ENCODE assay signal across 1 cellular context in the genomic region with DNA sequence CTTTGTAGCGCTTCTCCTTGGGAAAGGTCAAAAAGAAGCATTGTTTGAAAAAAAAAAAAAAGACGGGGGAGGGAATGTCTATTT.
TF ChIP-seq lines count a peak whose summit lies in the region.

A gene (minus strand): TSS at position 46 of the 84 bp plus-strand sequence. CDS start 5,302 bp downstream, outside the sequence.

TF ChIP-seq in A549, 52 proteins besides CTCF, POLR2A, EP300 and RAD21 (continued from another document):
- TF ChIP-seq, protein P1, sequence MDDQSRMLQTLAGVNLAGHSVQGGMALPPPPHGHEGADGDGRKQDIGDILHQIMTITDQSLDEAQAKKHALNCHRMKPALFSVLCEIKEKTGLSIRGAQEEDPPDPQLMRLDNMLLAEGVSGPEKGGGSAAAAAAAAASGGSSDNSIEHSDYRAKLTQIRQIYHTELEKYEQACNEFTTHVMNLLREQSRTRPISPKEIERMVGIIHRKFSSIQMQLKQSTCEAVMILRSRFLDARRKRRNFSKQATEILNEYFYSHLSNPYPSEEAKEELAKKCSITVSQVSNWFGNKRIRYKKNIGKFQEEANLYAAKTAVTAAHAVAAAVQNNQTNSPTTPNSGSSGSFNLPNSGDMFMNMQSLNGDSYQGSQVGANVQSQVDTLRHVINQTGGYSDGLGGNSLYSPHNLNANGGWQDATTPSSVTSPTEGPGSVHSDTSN (IDR thresholded peaks at IDR 0.05): no peak
- TF ChIP-seq MYC (IDR thresholded peaks at IDR 0.05; ENCODE audit: borderline replicate concordance, low read length): no peak
- no peak for TF ChIP-seq ESRRA (IDR thresholded peaks at IDR 0.05; ENCODE audit: borderline replicate concordance, low read length)
- no peak for TF ChIP-seq TFCP2L1 (CRISPR knock-in tag; IDR thresholded peaks at IDR 0.05)
- TF ChIP-seq, protein P2, sequence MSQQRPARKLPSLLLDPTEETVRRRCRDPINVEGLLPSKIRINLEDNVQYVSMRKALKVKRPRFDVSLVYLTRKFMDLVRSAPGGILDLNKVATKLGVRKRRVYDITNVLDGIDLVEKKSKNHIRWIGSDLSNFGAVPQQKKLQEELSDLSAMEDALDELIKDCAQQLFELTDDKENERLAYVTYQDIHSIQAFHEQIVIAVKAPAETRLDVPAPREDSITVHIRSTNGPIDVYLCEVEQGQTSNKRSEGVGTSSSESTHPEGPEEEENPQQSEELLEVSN (IDR thresholded peaks at IDR 0.05; ENCODE audit: borderline replicate concordance, low read depth): no peak
- no peak for TF ChIP-seq GATA3 (IDR thresholded peaks at IDR 0.05; ENCODE audit: borderline replicate concordance)
- no peak for TF ChIP-seq HEYL (CRISPR knock-in tag; IDR thresholded peaks at IDR 0.05)
- TF ChIP-seq, protein P3, sequence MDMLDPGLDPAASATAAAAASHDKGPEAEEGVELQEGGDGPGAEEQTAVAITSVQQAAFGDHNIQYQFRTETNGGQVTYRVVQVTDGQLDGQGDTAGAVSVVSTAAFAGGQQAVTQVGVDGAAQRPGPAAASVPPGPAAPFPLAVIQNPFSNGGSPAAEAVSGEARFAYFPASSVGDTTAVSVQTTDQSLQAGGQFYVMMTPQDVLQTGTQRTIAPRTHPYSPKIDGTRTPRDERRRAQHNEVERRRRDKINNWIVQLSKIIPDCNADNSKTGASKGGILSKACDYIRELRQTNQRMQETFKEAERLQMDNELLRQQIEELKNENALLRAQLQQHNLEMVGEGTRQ (IDR thresholded peaks at IDR 0.05): no peak
- no peak for TF ChIP-seq SMC3 (IDR thresholded peaks at IDR 0.05)
- TF ChIP-seq, protein P4, sequence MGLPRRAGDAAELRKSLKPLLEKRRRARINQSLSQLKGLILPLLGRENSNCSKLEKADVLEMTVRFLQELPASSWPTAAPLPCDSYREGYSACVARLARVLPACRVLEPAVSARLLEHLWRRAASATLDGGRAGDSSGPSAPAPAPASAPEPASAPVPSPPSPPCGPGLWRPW (IDR thresholded peaks at IDR 0.05): no peak
TF ChIP-seq in A549: peak in this region for 0.
